In genomic region chr11:126415128-126415527, GRCh38 we compare ENCODE assay signal across 10 cellular contexts. TPM values are rescaled to one million over a fixed set of nuclear protein-coding genes. Genes with fewer than 3 reads are reported as not detected.
DNase-seq lines count a peak whose midpoint lies in the region; ATAC-seq and TF ChIP-seq lines count a peak whose summit lies in the region.
"Had no signal": no experiment of that assay in that cellular context is flagged by ENCODE, and none has a peak within 500 bp of the region (broad histone marks: within the 10 kb centered on the region; RNA-seq: fewer than 3 reads in every experiment).

No MANE protein-coding gene starts in this region.

- no peak overlapping the region for H3K14ac ChIP-seq in mesenchymal stem cell (ENCODE audit: low read length in 2 of 2)

- H3K9me3 ChIP-seq in mesenchymal stem cell (ENCODE audit: control insufficient read depth, low read length) (no peaks in the 10 kb centered on the region), stomach smooth muscle (ENCODE audit: control insufficient read depth in 2 of 2, low read length in 2 of 2) (no peaks in the 10 kb centered on the region)

- H3K4me3 ChIP-seq in fibroblast of mammary gland (ENCODE audit: control insufficient read depth, low read depth, low read length) (no peak overlapping the region), mesenchymal stem cell (ENCODE audit: insufficient read depth in 1 of 2, low read depth in 1 of 2, low read length in 2 of 2) (peak overlapping the region in 1 of 2 experiments; percentile 39), stomach smooth muscle (ENCODE audit: low read length in 2 of 2) (peak overlapping the region in 1 of 2 donors; percentile 52)

- no peaks in the 10 kb centered on the region for H3K79me1 ChIP-seq in mesenchymal stem cell (replicated peaks; ENCODE audit: low read length, poor library complexity, severe bottlenecking)

- no peak overlapping the region for H3K23ac ChIP-seq in mesenchymal stem cell (ENCODE audit: low read length in 2 of 2)

- H3K4me1 ChIP-seq in mesenchymal stem cell (ENCODE audit: control insufficient read depth, insufficient read depth, low read depth, low read length) (no peaks in the 10 kb centered on the region), stomach smooth muscle (ENCODE audit: control insufficient read depth, insufficient read depth, low read length) (peaks cover 44% of the 10 kb centered on the region)

- H3K36me3 ChIP-seq in mesenchymal stem cell (ENCODE audit: control insufficient read depth in 1 of 2, insufficient read depth in 2 of 2, low read depth in 1 of 2, low read length in 2 of 2) (peaks cover 12 to 42% of the 10 kb centered on the region in 2 experiments), stomach smooth muscle (ENCODE audit: control insufficient read depth in 2 of 2, insufficient read depth in 2 of 2, low read length in 2 of 2) (peaks cover 2 to 4% of the 10 kb centered on the region in 2 donors)

- H2BK120ac ChIP-seq in mesenchymal stem cell (ENCODE audit: low read depth, low read length), result no peak overlapping the region

- no peaks in the 10 kb centered on the region for H3K27me3 ChIP-seq in mesenchymal stem cell (ENCODE audit: control insufficient read depth in 1 of 2, insufficient read depth in 1 of 2, low read length in 2 of 2)
- no peaks in the 10 kb centered on the region for H3K27me3 ChIP-seq in stomach smooth muscle (ENCODE audit: control insufficient read depth in 1 of 2, insufficient read depth in 2 of 2, low read length in 2 of 2)

- no peak overlapping the region for H3K4me2 ChIP-seq in mesenchymal stem cell (ENCODE audit: low read length, poor library complexity, severe bottlenecking)

- DNase-seq in LHCN-M2 (ENCODE audit: low read depth) (peak; percentile 82), fibroblast of mammary gland (ENCODE audit: low read depth) (peak; percentile 85), mesenchymal stem cell (no peak)
- DNase-seq in activated CD8-positive, alpha-beta memory T cell treated with anti-CD3 and anti-CD28 coated beads, Interleukin-2, amount 50 U/mL, for 4 hours, result no peak
- DNase-seq in activated naive CD4-positive, alpha-beta T cell treated with Interleukin-2 at 50 U/mL for 16 hours, result no peak
- no peak for DNase-seq in activated naive CD4-positive, alpha-beta T cell treated with anti-CD3 and anti-CD28 coated beads, Interleukin-2, amount 50 U/mL, for 16 hours
- DNase-seq: activated CD4-positive, CD25-positive, alpha-beta regulatory T cell treated with anti-CD3 and anti-CD28 coated beads, Interleukin-2, amount 50 U/mL, for 72 hours; NCI-H2107 had no signal

- H2BK12ac ChIP-seq in mesenchymal stem cell (ENCODE audit: low read length in 2 of 2), result no peak overlapping the region

- no peak overlapping the region for H2BK15ac ChIP-seq in mesenchymal stem cell (ENCODE audit: low read depth, poor library complexity, severe bottlenecking)

- peak overlapping the region; percentile 77 for H3K9ac ChIP-seq in mesenchymal stem cell (ENCODE audit: low read length)
- peak overlapping the region; percentile 29 to 45 for H3K9ac ChIP-seq in stomach smooth muscle (ENCODE audit: low read length in 2 of 2)

- H3K4ac ChIP-seq in mesenchymal stem cell (ENCODE audit: low read depth in 1 of 2, low read length in 2 of 2), result no peak overlapping the region

- WGBS in mesenchymal stem cell, result 100% methylated on average over 5 of the region's 7 CpGs

- H4K8ac ChIP-seq in mesenchymal stem cell (ENCODE audit: low read length), result no peak overlapping the region

- H3K27ac ChIP-seq in mesenchymal stem cell (ENCODE audit: low read length, poor library complexity, severe bottlenecking) (no peak overlapping the region), stomach smooth muscle (ENCODE audit: low read length) (peak overlapping the region; percentile 73)

- no peak overlapping the region for H2AK5ac ChIP-seq in mesenchymal stem cell (ENCODE audit: low read length, severe bottlenecking)

- TF ChIP-seq CTCF in fibroblast of mammary gland (conservative IDR thresholded peaks at IDR 0.05; ENCODE audit: control insufficient read depth, insufficient read depth, low read depth, low read length), result no peak

- peak overlapping the region; percentile 59 for H4K91ac ChIP-seq in mesenchymal stem cell (ENCODE audit: low read length)

- no peak for ATAC-seq in GM19328 (IDR thresholded peaks at IDR 0.05; ENCODE audit: unreplicated experiment)

- no peak overlapping the region for H2BK5ac ChIP-seq in mesenchymal stem cell (ENCODE audit: low read depth, low read length, poor library complexity, severe bottlenecking)

- no peak overlapping the region for H3K18ac ChIP-seq in mesenchymal stem cell (ENCODE audit: low read depth in 1 of 2, low read length in 2 of 2)

- H2AFZ ChIP-seq in mesenchymal stem cell (ENCODE audit: low read depth, low read length), result no peak overlapping the region

RNA-seq across cellular contexts. Expression of gene ST3GAL4, which starts 59.6 kb away (rescaled TPM):
- total RNA-seq in LHCN-M2 (2014; rRNA removed), result 36.2 and 36.3 TPM in 2 replicates
- polyA plus RNA-seq in LHCN-M2 (2012), result 25.7 TPM
- 11.1 TPM for polyA plus RNA-seq in mesenchymal stem cell (2013, experiment 1 of 2)
- polyA plus RNA-seq in mesenchymal stem cell (2013, experiment 2 of 2), result 11.5 TPM

Comparison
In these comparisons a context has a peak if more than half of its experiments do, and no peak if none do; other contexts are left out.
1. DNase-seq: peak in LHCN-M2 (single experiment) and fibroblast of mammary gland (single experiment); none in mesenchymal stem cell (single experiment), activated CD8-positive, alpha-beta memory T cell treated with anti-CD3 and anti-CD28 coated beads, Interleukin-2, amount 50 U/mL, for 4 hours (single experiment), activated naive CD4-positive, alpha-beta T cell treated with Interleukin-2 at 50 U/mL for 16 hours (single experiment) and activated naive CD4-positive, alpha-beta T cell treated with anti-CD3 and anti-CD28 coated beads, Interleukin-2, amount 50 U/mL, for 16 hours (single experiment).